In the genomic region with DNA sequence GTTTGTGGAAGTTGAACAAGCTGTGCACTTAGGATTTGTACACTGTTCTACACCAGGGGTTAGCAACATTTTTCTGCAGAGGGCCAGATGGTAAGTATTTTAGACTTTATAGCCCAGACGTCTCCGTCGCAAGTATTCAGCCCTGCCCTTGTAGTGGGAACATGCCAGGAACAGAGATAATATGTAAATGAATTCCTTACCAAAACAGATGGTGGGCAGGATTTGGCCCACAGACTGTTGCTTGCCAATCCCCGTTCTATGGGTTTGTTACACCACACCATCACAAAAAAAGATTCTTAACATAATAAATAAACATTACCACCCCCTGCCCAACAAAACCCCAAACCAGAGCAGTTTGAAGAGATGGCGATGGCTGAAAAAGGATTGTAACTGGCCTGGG, we compare ENCODE assay signal across 16 cellular contexts.
DNase-seq lines count a peak whose midpoint lies in the region; FAIRE-seq and TF ChIP-seq lines count a peak whose summit lies in the region.
"Had no signal": no experiment of that assay in that cellular context is flagged by ENCODE, and none has a peak within 500 bp of the region (broad histone marks: within the 10 kb centered on the region; RNA-seq: fewer than 3 reads in every experiment).

No MANE protein-coding gene starts in this region.

- no peak for TF ChIP-seq POLR2A in GM12891 (IDR thresholded peaks at IDR 0.05; ENCODE audit: low read depth, low read length)

- peak; percentile 14 for DNase-seq in activated effector memory CD4-positive, alpha-beta T cell treated with anti-CD3 and anti-CD28 coated beads, Interleukin-2, amount 50 U/mL, for 16 hours
- no peak for DNase-seq in activated effector memory CD4-positive, alpha-beta T cell treated with Interleukin-2 at 50 U/mL for 16 hours
- DNase-seq in cerebellum (ENCODE audit: low spot score) (peak; percentile 58), mesenteric fat pad (ENCODE audit: low spot score) (peak; percentile 33), ureter (ENCODE audit: low spot score) (peak; percentile 24), GM12891 (ENCODE audit: insufficient read length, low spot score) (no peak), retina (no peak), SHP77 treated with DMSO at 0.1 percent for 48 hours (lab: John Stamatoyannopoulos, UW) (no peak)
- DNase-seq: activated naive CD4-positive, alpha-beta T cell treated with anti-CD3 and anti-CD28 coated beads, Interleukin-2, amount 50 U/mL, for 16 hours; cortex of kidney; NCI-H1092 treated with DMSO at 0.1 percent for 48 hours; NCI-H446 treated with DMSO at 0.1 percent for 48 hours; small intestine had no signal

- no peak for FAIRE-seq in GM12891 (lab: Jason Lieb, UNC)
- FAIRE-seq: D721Med, islet of Langerhans, small intestine, TTC549 had no signal

TF ChIP-seq in GM12891, 5 proteins besides CTCF, POLR2A, EP300 and RAD21:
- no peak for TF ChIP-seq POLR2AphosphoS5 (IDR thresholded peaks at IDR 0.05; ENCODE audit: low read depth, low read length)
- no peak for TF ChIP-seq TAF1 (IDR thresholded peaks at IDR 0.05; ENCODE audit: low read depth, low read length)
- no peak for TF ChIP-seq SPI1 (IDR thresholded peaks at IDR 0.05; ENCODE audit: low read depth, low read length)
- no peak for TF ChIP-seq POU2F2 (IDR thresholded peaks at IDR 0.05; ENCODE audit: low read depth, low read length)
- no peak for TF ChIP-seq PAX5 (IDR thresholded peaks at IDR 0.05; ENCODE audit: insufficient read depth, low read length, severe bottlenecking)

Comparison
In these comparisons a context has a peak if more than half of its experiments do, and no peak if none do; other contexts are left out.
1. DNase-seq: peak in activated effector memory CD4-positive, alpha-beta T cell treated with anti-CD3 and anti-CD28 coated beads, Interleukin-2, amount 50 U/mL, for 16 hours (single experiment), cerebellum (single experiment), mesenteric fat pad (single experiment) and ureter (single experiment); none in activated effector memory CD4-positive, alpha-beta T cell treated with Interleukin-2 at 50 U/mL for 16 hours (single experiment), GM12891 (single experiment), retina (single experiment) and SHP77 treated with DMSO at 0.1 percent for 48 hours (single experiment).